Comparison of ENCODE assay signal across 8 cellular contexts in the genomic region with DNA sequence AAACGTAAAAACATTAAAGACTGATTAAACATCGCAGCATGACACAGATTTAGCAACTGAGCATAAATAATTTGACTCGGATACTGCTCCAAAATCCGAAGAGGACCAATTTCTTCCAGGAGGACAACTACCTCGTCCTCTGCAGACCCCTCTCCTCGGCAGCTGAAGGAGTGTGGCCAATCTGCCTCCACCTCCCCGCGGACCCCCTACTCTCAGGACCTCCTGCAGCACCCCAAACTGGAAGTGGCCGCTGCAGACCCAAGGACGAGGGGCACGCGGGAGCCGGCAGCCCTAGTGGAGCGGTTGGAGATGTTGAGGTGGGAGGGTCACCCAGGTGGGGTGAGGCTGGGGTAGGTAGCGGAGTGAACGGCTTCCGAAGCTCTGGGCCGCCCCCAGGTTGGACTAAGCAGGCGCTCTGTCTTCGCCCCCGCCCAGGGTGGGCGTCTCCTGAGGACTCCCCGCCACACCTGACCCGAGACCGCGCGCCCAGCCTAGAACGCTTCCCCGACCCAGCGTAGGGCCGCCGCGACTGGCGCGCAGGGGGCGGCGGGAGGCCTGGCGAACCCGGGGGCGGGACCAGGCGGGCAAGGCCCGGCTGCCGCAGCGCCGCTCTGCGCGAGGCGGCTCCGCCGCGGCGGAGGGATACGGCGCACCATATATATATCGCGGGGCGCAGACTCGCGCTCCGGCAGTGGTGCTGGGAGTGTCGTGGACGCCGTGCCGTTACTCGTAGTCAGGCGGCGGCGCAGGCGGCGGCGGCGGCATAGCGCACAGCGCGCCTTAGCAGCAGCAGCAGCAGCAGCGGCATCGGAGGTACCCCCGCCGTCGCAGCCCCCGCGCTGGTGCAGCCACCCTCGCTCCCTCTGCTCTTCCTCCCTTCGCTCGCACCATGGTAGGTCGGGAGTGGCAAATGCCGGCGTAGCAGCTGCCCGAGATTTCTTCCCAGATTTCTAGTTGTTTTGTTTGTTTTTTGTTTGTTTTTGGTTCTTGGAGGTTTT. TPM values are rescaled to one million over a fixed set of nuclear protein-coding genes. Genes with fewer than 3 reads are reported as not detected.
DNase-seq lines count a peak whose midpoint lies in the region; ATAC-seq and TF ChIP-seq lines count a peak whose summit lies in the region.

A gene (plus strand): TSS at position 688 of the 998 bp plus-strand sequence. CDS start 202 bp downstream, at position 890.

- H3K9me3 Mint-ChIP-seq in CD14-positive monocyte = no peaks in the 10 kb centered on the region
- H3K9me3 Mint-ChIP-seq in activated CD8-positive, alpha-beta T cell treated with anti-CD3 and anti-CD28 coated beads, Interleukin-2, amount 10 ng/mL, durations not matched to agents 7 days and 5 days (ENCODE audit: insufficient read depth) = no peaks in the 10 kb centered on the region

- peaks cover 9% of the 10 kb centered on the region for H3K4me1 ChIP-seq in ectodermal cell (ENCODE audit: control insufficient read depth, insufficient read depth, low read length)

- peak within 1 kb of the TSS; percentile 58 for H3K4me3 ChIP-seq in ectodermal cell (ENCODE audit: insufficient read depth, low read depth, low read length)

- H3K9me3 ChIP-seq in ectodermal cell (ENCODE audit: control insufficient read depth, low read length) = no peaks in the 10 kb centered on the region

- ATAC-seq in GM19351 (IDR thresholded peaks at IDR 0.05; ENCODE audit: unreplicated experiment) = peak; percentile 56
- ATAC-seq in HG03520 (IDR thresholded peaks at IDR 0.05; ENCODE audit: unreplicated experiment) = peak; percentile 60
- ATAC-seq in activated CD8-positive, alpha-beta T cell treated with anti-CD3 and anti-CD28 coated beads, Interleukin-2, amount 10 ng/mL, durations not matched to agents 7 days and 5 days = peak; percentile 70

- DNase-seq in CD14-positive monocyte (ENCODE audit: low spot score) (peak; percentile 93), NCI-H82 treated with DMSO at 0.1 percent for 48 hours (lab: John Stamatoyannopoulos, UW; ENCODE audit: unreplicated experiment) (peak; percentile 37), lung microvascular endothelial cell (ENCODE audit: low read depth in 2 of 2) (peak; percentile 96 to 97)
- peak; percentile 94 for DNase-seq in activated CD8-positive, alpha-beta T cell treated with anti-CD3 and anti-CD28 coated beads, Interleukin-2, amount 10 ng/mL, durations not matched to agents 7 days and 5 days
- peak; percentile 94 to 96 (median 95) for DNase-seq in stimulated activated CD4-positive, alpha-beta T cell treated with anti-CD3 and anti-CD28 coated beads, TNF-alpha, amount 100 ng/mL, for 4 hours (ENCODE audit: low read depth in 3 of 3)

- POLR2A ChIA-PET in activated CD8-positive, alpha-beta T cell treated with anti-CD3 and anti-CD28 coated beads, Interleukin-2, amount 10 ng/mL, durations not matched to agents 7 days and 5 days (lab: Charles Lee) = interaction anchor here (0.6 to 7.6 kb wide), 15 partner anchors 9 to 779 kb away, joined by 3 to 289 read pairs (median 3); a partner anchor contains a TSS

- H3K27ac ChIP-seq in ectodermal cell (ENCODE audit: insufficient read depth, low read depth, low read length, poor library complexity, severe bottlenecking) = peak within 1 kb of the TSS; percentile 48

- peaks cover 36% of the 10 kb centered on the region for H3K4me1 Mint-ChIP-seq in CD14-positive monocyte
- H3K4me1 Mint-ChIP-seq in activated CD8-positive, alpha-beta T cell treated with anti-CD3 and anti-CD28 coated beads, Interleukin-2, amount 10 ng/mL, durations not matched to agents 7 days and 5 days (ENCODE audit: low read depth) = peaks cover 27% of the 10 kb centered on the region

- peaks cover 7% of the 10 kb centered on the region for H3K27me3 ChIP-seq in ectodermal cell (ENCODE audit: control insufficient read depth, insufficient read depth, low read length, poor library complexity, severe bottlenecking)

- peaks cover 0 to 4% (median 0%) of the 10 kb centered on the region in 3 donors for H3K27me3 Mint-ChIP-seq in CD14-positive monocyte (ENCODE audit: low read depth in 3 of 3)
- H3K27me3 Mint-ChIP-seq in activated CD8-positive, alpha-beta T cell treated with anti-CD3 and anti-CD28 coated beads, Interleukin-2, amount 10 ng/mL, durations not matched to agents 7 days and 5 days (ENCODE audit: low read depth) = no peaks in the 10 kb centered on the region

- peaks cover 16 to 18% of the 10 kb centered on the region in 2 donors for H3K36me3 Mint-ChIP-seq in CD14-positive monocyte
- H3K36me3 Mint-ChIP-seq in activated CD8-positive, alpha-beta T cell treated with anti-CD3 and anti-CD28 coated beads, Interleukin-2, amount 10 ng/mL, durations not matched to agents 7 days and 5 days (ENCODE audit: low read depth) = peaks cover 38% of the 10 kb centered on the region

- peak within 1 kb of the TSS; percentile 85 to 97 for H3K4me3 Mint-ChIP-seq in CD14-positive monocyte
- H3K4me3 Mint-ChIP-seq in activated CD8-positive, alpha-beta T cell treated with anti-CD3 and anti-CD28 coated beads, Interleukin-2, amount 10 ng/mL, durations not matched to agents 7 days and 5 days = peak within 1 kb of the TSS; percentile 92

- TF ChIP-seq CTCF in CD14-positive monocyte (IDR thresholded peaks at IDR 0.05) = no peak

- CTCF ChIA-PET in activated CD8-positive, alpha-beta T cell treated with anti-CD3 and anti-CD28 coated beads, Interleukin-2, amount 10 ng/mL, durations not matched to agents 7 days and 5 days (lab: Charles Lee) = interaction anchor here (0.7 to 2.2 kb wide), 4 partner anchors 12 to 743 kb away, joined by 3 to 21 read pairs (median 4); no protein-coding TSS in a partner anchor

- WGBS in ectodermal cell, 2 experiments = 2 to 3% methylated on average over 89 of the region's 89 CpGs

- intact Hi-C loops in CD14-positive monocyte (cut with micrococcal nuclease) = loop anchor here (1.0 to 10.0 kb wide), 6 partner anchors 12 to 444 kb away; a partner anchor contains a TSS

- peak within 1 kb of the TSS; percentile 83 to 94 (median 92) for H3K27ac Mint-ChIP-seq in CD14-positive monocyte
- peak within 1 kb of the TSS; percentile 89 for H3K27ac Mint-ChIP-seq in activated CD8-positive, alpha-beta T cell treated with anti-CD3 and anti-CD28 coated beads, Interleukin-2, amount 10 ng/mL, durations not matched to agents 7 days and 5 days

- H3K36me3 ChIP-seq in ectodermal cell (ENCODE audit: control insufficient read depth, insufficient read depth, low read length) = peaks cover 8% of the 10 kb centered on the region

RNA-seq across cellular contexts. Expression of the gene that starts here (rescaled TPM):
- polyA plus RNA-seq in CD14-positive monocyte = 100 to 1,000 TPM; 906 to 912 TPM
- 100 to 1,000 TPM; 788 to 821 TPM for total RNA-seq in activated CD8-positive, alpha-beta T cell treated with anti-CD3 and anti-CD28 coated beads, Interleukin-2, amount 10 ng/mL, durations not matched to agents 7 days and 5 days
- polyA plus RNA-seq in ectodermal cell (2013, experiment 1 of 4) = 364 TPM
- polyA plus RNA-seq in ectodermal cell (2013, experiment 2 of 4) = 332 TPM
- 321 TPM for polyA plus RNA-seq in ectodermal cell (2013, experiment 3 of 4)
- polyA plus RNA-seq in ectodermal cell (2013, experiment 4 of 4) = 331 TPM
- 1,344 and 1,414 TPM in 2 replicates for total RNA-seq in lung microvascular endothelial cell

Comparison
In these comparisons a context has a peak if more than half of its experiments do, and no peak if none do; other contexts are left out.
1. Peak in every context shown above with its lines: DNase-seq, ATAC-seq, H3K4me3 ChIP-seq and H3K27ac ChIP-seq.
2. DNase-seq: peak in every context shown above with its lines; median percentile 96 in lung microvascular endothelial cell; 95 in stimulated activated CD4-positive, alpha-beta T cell treated with anti-CD3 and anti-CD28 coated beads, TNF-alpha, amount 100 ng/mL, for 4 hours; 94 in activated CD8-positive, alpha-beta T cell treated with anti-CD3 and anti-CD28 coated beads, Interleukin-2, amount 10 ng/mL, durations not matched to agents 7 days and 5 days; 93 in CD14-positive monocyte; 37 in NCI-H82 treated with DMSO at 0.1 percent for 48 hours.